Comparison of ENCODE assay signal across 17 cellular contexts in the genomic region with DNA sequence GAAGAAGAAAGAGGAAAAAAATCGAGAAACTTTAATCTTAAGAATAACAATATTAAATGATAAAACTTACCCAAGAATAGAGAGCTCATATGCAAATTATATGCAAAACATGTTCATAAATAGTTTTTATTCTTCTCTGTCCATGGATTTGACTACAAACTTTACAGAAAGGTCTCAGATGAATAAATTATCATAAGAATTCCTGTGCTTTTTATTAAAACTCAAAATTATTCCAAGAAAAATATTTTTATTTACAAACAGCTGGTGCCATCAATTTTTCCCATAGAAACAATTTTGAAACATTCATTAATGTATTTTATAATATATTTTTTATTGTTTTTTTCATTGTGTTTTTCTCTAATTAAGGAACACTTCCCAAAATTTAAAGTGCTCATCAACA. TPM values are rescaled to one million over a fixed set of nuclear protein-coding genes. Genes with fewer than 3 reads are reported as not detected.
DNase-seq lines count a peak whose midpoint lies in the region; ATAC-seq, FAIRE-seq and TF ChIP-seq lines count a peak whose summit lies in the region.
"Had no signal": no experiment of that assay in that cellular context is flagged by ENCODE, and none has a peak within 500 bp of the region (broad histone marks: within the 10 kb centered on the region; RNA-seq: fewer than 3 reads in every experiment).

No MANE protein-coding gene starts in this region.

- peaks cover 6 to 18% (median 7%) of the 10 kb centered on the region in 3 donors for H3K4me1 Mint-ChIP-seq in CD8-positive, alpha-beta memory T cell

- H3K9me3 ChIP-seq in BLaER1 = no peaks in the 10 kb centered on the region
- H3K9me3 ChIP-seq in CD8-positive, alpha-beta memory T cell (ENCODE audit: low read length) = no peaks in the 10 kb centered on the region
- H3K9me3 ChIP-seq in K562 (replicated peaks; ENCODE audit: control insufficient read depth, insufficient read depth, low read depth, low read length) = no peaks in the 10 kb centered on the region
- H3K9me3 ChIP-seq: HAP-1 had no signal

- H3K9me1 ChIP-seq in K562 (ENCODE audit: control insufficient read depth, insufficient read depth, low read length) = no peaks in the 10 kb centered on the region

- peaks cover 80% of the 10 kb centered on the region for H3K4me1 ChIP-seq in BLaER1
- no peaks in the 10 kb centered on the region for H3K4me1 ChIP-seq in CD8-positive, alpha-beta memory T cell (ENCODE audit: insufficient read depth, low read length)
- peaks cover 14 to 67% of the 10 kb centered on the region in 2 experiments for H3K4me1 ChIP-seq in K562 (replicated peaks in 1 of 2; ENCODE audit: control insufficient read depth in 2 of 2, insufficient read depth in 2 of 2, low read length in 2 of 2)
- H3K4me1 ChIP-seq: HAP-1 had no signal

- no peak for TF ChIP-seq EP300 in K562 (IDR thresholded peaks at IDR 0.05; ENCODE audit: low read length)

- intact Hi-C loops in K562 (cut with micrococcal nuclease) = no loop called here

- no peak overlapping the region for H3K4me3 ChIP-seq in BLaER1
- H3K4me3 ChIP-seq in CD8-positive, alpha-beta memory T cell (ENCODE audit: low read length) = no peak overlapping the region
- H3K4me3 ChIP-seq in K562 = no peak overlapping the region
- H3K4me3 ChIP-seq: GM23248, HAP-1 had no signal

- no peak overlapping the region for H3K27ac ChIP-seq in BLaER1
- H3K27ac ChIP-seq in CD8-positive, alpha-beta memory T cell (ENCODE audit: low read depth, low read length) = peak overlapping the region; percentile 71
- H3K27ac ChIP-seq in K562 (ENCODE audit: extremely low read depth, low read depth, low read length) = peak overlapping the region; percentile 87; the same call in 1 of the 3 replicates
- H3K27ac ChIP-seq: GM23248 had no signal

- no peak for TF ChIP-seq CTCF in K562 (IDR thresholded peaks at IDR 0.05 in 2 of 3, conservative IDR thresholded peaks at IDR 0.05 in 1 of 3; ENCODE audit: insufficient read depth in 2 of 3, low read depth in 1 of 3, low read length in 3 of 3)
- no peak for TF ChIP-seq CTCF in GM10266 (IDR thresholded peaks at IDR 0.05; ENCODE audit: control insufficient read depth, insufficient read depth, low read depth, missing control alignments)

- no peak for FAIRE-seq in K562 (lab: Jason Lieb, UNC)
- FAIRE-seq: GM19239 had no signal

- POLR2A ChIA-PET in CD8-positive, alpha-beta memory T cell (lab: Charles Lee) = no interaction called here
- POLR2A ChIA-PET in K562 (lab: Yijun Ruan, JAX) = interaction anchor here (1.1 to 1.7 kb wide), 3 partner anchors 8 to 46 kb away, joined by 3 to 7 read pairs (median 7); a partner anchor contains a TSS

- peaks cover 100% of the 10 kb centered on the region for H3K36me3 ChIP-seq in BLaER1
- H3K36me3 ChIP-seq in CD8-positive, alpha-beta memory T cell (ENCODE audit: insufficient read depth, low read length) = peaks cover 7% of the 10 kb centered on the region
- peaks cover 100% of the 10 kb centered on the region for H3K36me3 ChIP-seq in K562 (ENCODE audit: control insufficient read depth, insufficient read depth, low read length)

- TF ChIP-seq RAD21 in K562 (CRISPR knock-in tag; conservative IDR thresholded peaks at IDR 0.05 in 1 of 2, IDR thresholded peaks at IDR 0.05 in 1 of 2) = no peak

- H3K4me2 ChIP-seq in BLaER1 (0 out of 2 replicates have a peak overlapping the region, but pooled peaks have one; percentile 19), K562 (ENCODE audit: insufficient read depth, low read length) (no peak overlapping the region)

- H3K79me2 ChIP-seq in K562 (ENCODE audit: control insufficient read depth, insufficient read depth, low read length) = peaks cover 80% of the 10 kb centered on the region

- H2AFZ ChIP-seq in K562 (ENCODE audit: low read depth, low read length) = no peak overlapping the region
- H2AFZ ChIP-seq: GM23248 had no signal

- H3K9me3 Mint-ChIP-seq in CD8-positive, alpha-beta memory T cell = no peaks in the 10 kb centered on the region
- H3K9me3 Mint-ChIP-seq: CD4-positive, alpha-beta T cell had no signal

- no peak for DNase-seq in CD8-positive, alpha-beta memory T cell
- DNase-seq in NCI-H526 (lab: John Stamatoyannopoulos, UW) (peak; percentile 100), K562 (ENCODE audit: extremely low read depth in 1 of 4, low spot score in 3 of 4) (no peak), COLO668 (lab: John Stamatoyannopoulos, UW; ENCODE audit: unreplicated experiment) (no peak), GM10266 (ENCODE audit: extremely low spot score) (no peak), middle frontal gyrus (ENCODE audit: extremely low spot score, low spot score) (no peak)
- DNase-seq: 8988T; C1 segment of cervical spinal cord; Calu3; CD4-positive, alpha-beta T cell; DMS79 treated with DMSO at 0.1 percent for 48 hours; EL; GM23248 had no signal

- no peak for TF ChIP-seq POLR2A in K562 (conservative IDR thresholded peaks at IDR 0.05)

- H3K27me3 ChIP-seq in BLaER1 (no peaks in the 10 kb centered on the region), K562 (ENCODE audit: control insufficient read depth in 2 of 2, insufficient read depth in 2 of 2, low read length in 2 of 2) (no peaks in the 10 kb centered on the region)
- no peaks in the 10 kb centered on the region for H3K27me3 ChIP-seq in CD8-positive, alpha-beta memory T cell (ENCODE audit: insufficient read depth, low read length, poor library complexity, severe bottlenecking)

- H4K20me1 ChIP-seq in BLaER1 (peaks cover 100% of the 10 kb centered on the region), K562 (replicated peaks; ENCODE audit: control insufficient read depth, insufficient read depth, low read length) (no peaks in the 10 kb centered on the region)

- in situ Hi-C loops in K562 (cut with MboI) = no loop called here

- no peak overlapping the region for H3K27ac Mint-ChIP-seq in CD8-positive, alpha-beta memory T cell
- H3K27ac Mint-ChIP-seq: CD4-positive, alpha-beta T cell had no signal

- no TSS peak for BruUV-seq in K562 (replicated peaks; lab: Mats Ljungman, UMichigan)

- CTCF ChIA-PET in CD8-positive, alpha-beta memory T cell (lab: Charles Lee) = no interaction called here
- CTCF ChIA-PET in K562 (lab: Yijun Ruan, JAX; ENCODE audit: low intra/inter-chr PET ratio) = no interaction called here

- no peak for ATAC-seq in K562

- H3K9ac ChIP-seq in BLaER1 = no peak overlapping the region
- H3K9ac ChIP-seq in K562 (ENCODE audit: insufficient read depth in 1 of 2, low read depth in 2 of 2, low read length in 2 of 2) = no peak overlapping the region
- H3K9ac ChIP-seq: GM23248 had no signal

- peaks cover 3 to 12% (median 9%) of the 10 kb centered on the region in 3 donors for H3K36me3 Mint-ChIP-seq in CD8-positive, alpha-beta memory T cell

- H3K4me3 Mint-ChIP-seq in CD8-positive, alpha-beta memory T cell = no peak overlapping the region
- H3K4me3 Mint-ChIP-seq: CD4-positive, alpha-beta T cell had no signal

- peaks cover 4 to 7% of the 10 kb centered on the region in 2 donors for H3K27me3 Mint-ChIP-seq in CD8-positive, alpha-beta memory T cell
- H3K27me3 Mint-ChIP-seq: CD4-positive, alpha-beta T cell had no signal

- WGBS in K562 (ENCODE audit: insufficient coverage, low coverage, missing lambda C conversion rate) = 20% methylated on average over 1 of the region's 1 CpG

TF ChIP-seq in K562, 482 proteins besides CTCF, POLR2A, EP300 and RAD21 (continues in another document):
- TF ChIP-seq ZBTB8A (IDR thresholded peaks at IDR 0.05; ENCODE audit: partially characterized antibody) (no peak), KAT8 (IDR thresholded peaks at IDR 0.05; ENCODE audit: low read depth) (no peak), SREBF2 (CRISPR knock-in tag; IDR thresholded peaks at IDR 0.05) (no peak), MIER1 (IDR thresholded peaks at IDR 0.05; ENCODE audit: low read depth) (no peak), ZNF24 (IDR thresholded peaks at IDR 0.05) (no peak), RBM22 (IDR thresholded peaks at IDR 0.05; ENCODE audit: low read depth, low read length, poor library complexity, severe bottlenecking) (no peak)

RNA-seq across cellular contexts. Expression of a gene that starts 12.1 kb away (rescaled TPM):
- 10 to 100 TPM; 42.3 to 44.2 TPM for total RNA-seq in CD8-positive, alpha-beta memory T cell
- polyA plus RNA-seq in CD8-positive, alpha-beta memory T cell = 1.3 TPM
- 136 and 323 TPM in 2 replicates for total RNA-seq in K562 (2011; cell fraction: chromatin; rRNA removed; ENCODE audit: low replicate concordance)
- 63.7 and 97.6 TPM in 2 replicates for total RNA-seq in K562 (2011; cell fraction: nucleolus; rRNA removed)
- 152 and 301 TPM in 2 replicates for total RNA-seq in K562 (2011; cell fraction: nucleoplasm; rRNA removed)
- total RNA-seq in K562 (2014; rRNA removed) (116 and 117 TPM in 2 replicates), K562 (2014; rRNA removed; fragmentation: Illumina TruSeq; extraction: Trizol) (149 and 170 TPM in 2 replicates), K562 (2015; rRNA removed; fragmentation: Illumina TruSeq; extraction: Trizol) (215 and 218 TPM in 2 replicates), K562 (2021) (140 and 142 TPM in 2 replicates)
- polyA plus RNA-seq in K562 (2011; rRNA removed) (82.6 and 94.1 TPM in 2 replicates), K562 (2014; fragmentation: Illumina TruSeq; extraction: Trizol) (133 and 185 TPM in 2 replicates), K562 (2014; fragmentation: Nextera tagmentation; extraction: Ambion mirVana) (10 to 100 TPM; 35.8 to 44.1 TPM), K562 (2014; rRNA removed) (153 and 155 TPM in 2 replicates)
- 49.6 and 73.2 TPM in 2 replicates for polyA plus RNA-seq in K562 (2011; cell fraction: cytosol; rRNA removed)
- 131 and 141 TPM in 2 replicates for polyA plus RNA-seq in K562 (2011; cell fraction: nucleus; rRNA removed)
- polyA plus RNA-seq in K562 (2012) = 106 and 145 TPM in 2 replicates
- 153 and 187 TPM in 2 replicates for polyA minus RNA-seq in K562 (2011; rRNA and poly(A)+ RNA removed)
- 73.2 and 75.5 TPM in 2 replicates for polyA minus RNA-seq in K562 (2011; cell fraction: cytosol; rRNA and poly(A)+ RNA removed)
- 136 and 220 TPM in 2 replicates for polyA minus RNA-seq in K562 (2011; cell fraction: nucleus; rRNA and poly(A)+ RNA removed)
- total RNA-seq: G401 had no signal

Comparison
In these comparisons a context has a peak if more than half of its experiments do, and no peak if none do; other contexts are left out.
1. DNase-seq: peak in NCI-H526 (2 of 2); none in CD8-positive, alpha-beta memory T cell (0 of 5), K562 (0 of 4), COLO668 (single experiment), GM10266 (single experiment) and middle frontal gyrus (single experiment).